In the genomic region with DNA sequence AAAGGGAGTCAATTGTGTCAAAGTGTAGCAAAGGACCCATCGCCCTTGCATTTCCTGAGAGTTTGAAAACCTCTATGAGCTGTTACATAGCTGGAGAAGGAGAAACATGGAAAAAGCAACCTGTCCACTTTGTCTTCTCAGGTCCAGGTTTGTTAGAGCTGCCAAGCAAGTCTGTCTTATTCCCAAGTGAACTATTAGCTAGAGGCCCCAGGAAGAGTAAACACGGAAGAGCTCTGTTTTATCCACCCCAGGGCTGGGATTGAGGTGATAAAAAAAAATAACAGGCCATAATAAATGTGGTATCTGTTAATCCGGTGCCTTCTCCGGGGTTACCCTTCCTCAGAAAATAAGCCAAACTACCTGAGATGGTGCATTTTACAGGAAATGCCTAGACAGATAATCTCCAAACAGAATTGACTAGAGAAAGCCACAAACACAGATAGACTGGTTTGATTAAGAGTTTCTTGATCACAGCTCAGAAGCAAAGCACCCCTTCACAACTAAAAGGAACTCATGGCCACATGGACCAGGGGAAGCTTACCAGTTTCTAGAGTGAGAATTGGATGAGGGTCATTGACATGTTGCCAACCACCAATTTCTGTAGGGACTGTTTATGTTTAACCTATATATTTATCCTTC, we compare ENCODE assay signal across 1 cellular context.
TF ChIP-seq lines count a peak whose summit lies in the region.

No MANE protein-coding gene starts in this region.

TF ChIP-seq in HepG2, 621 proteins besides CTCF, POLR2A, EP300 and RAD21:
- TF ChIP-seq, protein P1, sequence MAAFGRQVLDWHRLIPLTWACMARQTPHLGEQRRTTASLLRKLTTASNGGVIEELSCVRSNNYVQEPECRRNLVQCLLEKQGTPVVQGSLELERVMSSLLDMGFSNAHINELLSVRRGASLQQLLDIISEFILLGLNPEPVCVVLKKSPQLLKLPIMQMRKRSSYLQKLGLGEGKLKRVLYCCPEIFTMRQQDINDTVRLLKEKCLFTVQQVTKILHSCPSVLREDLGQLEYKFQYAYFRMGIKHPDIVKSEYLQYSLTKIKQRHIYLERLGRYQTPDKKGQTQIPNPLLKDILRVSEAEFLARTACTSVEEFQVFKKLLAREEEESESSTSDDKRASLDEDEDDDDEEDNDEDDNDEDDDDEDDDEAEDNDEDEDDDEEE (CRISPR knock-in tag; IDR thresholded peaks at IDR 0.05) = no peak
- TF ChIP-seq CHD2 (IDR thresholded peaks at IDR 0.05; ENCODE audit: low read depth, low read length) = no peak
- TF ChIP-seq, protein P2, sequence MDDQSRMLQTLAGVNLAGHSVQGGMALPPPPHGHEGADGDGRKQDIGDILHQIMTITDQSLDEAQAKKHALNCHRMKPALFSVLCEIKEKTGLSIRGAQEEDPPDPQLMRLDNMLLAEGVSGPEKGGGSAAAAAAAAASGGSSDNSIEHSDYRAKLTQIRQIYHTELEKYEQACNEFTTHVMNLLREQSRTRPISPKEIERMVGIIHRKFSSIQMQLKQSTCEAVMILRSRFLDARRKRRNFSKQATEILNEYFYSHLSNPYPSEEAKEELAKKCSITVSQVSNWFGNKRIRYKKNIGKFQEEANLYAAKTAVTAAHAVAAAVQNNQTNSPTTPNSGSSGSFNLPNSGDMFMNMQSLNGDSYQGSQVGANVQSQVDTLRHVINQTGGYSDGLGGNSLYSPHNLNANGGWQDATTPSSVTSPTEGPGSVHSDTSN (CRISPR knock-in tag; IDR thresholded peaks at IDR 0.05; ENCODE audit: borderline replicate concordance) = no peak
- TF ChIP-seq HNRNPL (IDR thresholded peaks at IDR 0.05; ENCODE audit: low read depth, low read length) = no peak
- TF ChIP-seq, protein P3, sequence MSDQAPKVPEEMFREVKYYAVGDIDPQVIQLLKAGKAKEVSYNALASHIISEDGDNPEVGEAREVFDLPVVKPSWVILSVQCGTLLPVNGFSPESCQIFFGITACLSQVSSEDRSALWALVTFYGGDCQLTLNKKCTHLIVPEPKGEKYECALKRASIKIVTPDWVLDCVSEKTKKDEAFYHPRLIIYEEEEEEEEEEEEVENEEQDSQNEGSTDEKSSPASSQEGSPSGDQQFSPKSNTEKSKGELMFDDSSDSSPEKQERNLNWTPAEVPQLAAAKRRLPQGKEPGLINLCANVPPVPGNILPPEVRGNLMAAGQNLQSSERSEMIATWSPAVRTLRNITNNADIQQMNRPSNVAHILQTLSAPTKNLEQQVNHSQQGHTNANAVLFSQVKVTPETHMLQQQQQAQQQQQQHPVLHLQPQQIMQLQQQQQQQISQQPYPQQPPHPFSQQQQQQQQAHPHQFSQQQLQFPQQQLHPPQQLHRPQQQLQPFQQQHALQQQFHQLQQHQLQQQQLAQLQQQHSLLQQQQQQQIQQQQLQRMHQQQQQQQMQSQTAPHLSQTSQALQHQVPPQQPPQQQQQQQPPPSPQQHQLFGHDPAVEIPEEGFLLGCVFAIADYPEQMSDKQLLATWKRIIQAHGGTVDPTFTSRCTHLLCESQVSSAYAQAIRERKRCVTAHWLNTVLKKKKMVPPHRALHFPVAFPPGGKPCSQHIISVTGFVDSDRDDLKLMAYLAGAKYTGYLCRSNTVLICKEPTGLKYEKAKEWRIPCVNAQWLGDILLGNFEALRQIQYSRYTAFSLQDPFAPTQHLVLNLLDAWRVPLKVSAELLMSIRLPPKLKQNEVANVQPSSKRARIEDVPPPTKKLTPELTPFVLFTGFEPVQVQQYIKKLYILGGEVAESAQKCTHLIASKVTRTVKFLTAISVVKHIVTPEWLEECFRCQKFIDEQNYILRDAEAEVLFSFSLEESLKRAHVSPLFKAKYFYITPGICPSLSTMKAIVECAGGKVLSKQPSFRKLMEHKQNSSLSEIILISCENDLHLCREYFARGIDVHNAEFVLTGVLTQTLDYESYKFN (CRISPR knock-in tag; conservative IDR thresholded peaks at IDR 0.05) = peak; percentile 39; the same call in 1 of the 2 replicates
- 0 out of 2 replicates have a peak, but pooled peaks have one; percentile 33 for TF ChIP-seq ZNF614 (CRISPR knock-in tag; IDR thresholded peaks at IDR 0.05; ENCODE audit: borderline replicate concordance)
- TF ChIP-seq FOXA1 (IDR thresholded peaks at IDR 0.05) = no peak
- peak; percentile 46 for TF ChIP-seq FOXA1 (CRISPR knock-in tag; IDR thresholded peaks at IDR 0.05)
- TF ChIP-seq ELF1 (CRISPR knock-in tag; IDR thresholded peaks at IDR 0.05) = peak; percentile 37; the same call in 1 of the 2 replicates
- TF ChIP-seq, protein P4, sequence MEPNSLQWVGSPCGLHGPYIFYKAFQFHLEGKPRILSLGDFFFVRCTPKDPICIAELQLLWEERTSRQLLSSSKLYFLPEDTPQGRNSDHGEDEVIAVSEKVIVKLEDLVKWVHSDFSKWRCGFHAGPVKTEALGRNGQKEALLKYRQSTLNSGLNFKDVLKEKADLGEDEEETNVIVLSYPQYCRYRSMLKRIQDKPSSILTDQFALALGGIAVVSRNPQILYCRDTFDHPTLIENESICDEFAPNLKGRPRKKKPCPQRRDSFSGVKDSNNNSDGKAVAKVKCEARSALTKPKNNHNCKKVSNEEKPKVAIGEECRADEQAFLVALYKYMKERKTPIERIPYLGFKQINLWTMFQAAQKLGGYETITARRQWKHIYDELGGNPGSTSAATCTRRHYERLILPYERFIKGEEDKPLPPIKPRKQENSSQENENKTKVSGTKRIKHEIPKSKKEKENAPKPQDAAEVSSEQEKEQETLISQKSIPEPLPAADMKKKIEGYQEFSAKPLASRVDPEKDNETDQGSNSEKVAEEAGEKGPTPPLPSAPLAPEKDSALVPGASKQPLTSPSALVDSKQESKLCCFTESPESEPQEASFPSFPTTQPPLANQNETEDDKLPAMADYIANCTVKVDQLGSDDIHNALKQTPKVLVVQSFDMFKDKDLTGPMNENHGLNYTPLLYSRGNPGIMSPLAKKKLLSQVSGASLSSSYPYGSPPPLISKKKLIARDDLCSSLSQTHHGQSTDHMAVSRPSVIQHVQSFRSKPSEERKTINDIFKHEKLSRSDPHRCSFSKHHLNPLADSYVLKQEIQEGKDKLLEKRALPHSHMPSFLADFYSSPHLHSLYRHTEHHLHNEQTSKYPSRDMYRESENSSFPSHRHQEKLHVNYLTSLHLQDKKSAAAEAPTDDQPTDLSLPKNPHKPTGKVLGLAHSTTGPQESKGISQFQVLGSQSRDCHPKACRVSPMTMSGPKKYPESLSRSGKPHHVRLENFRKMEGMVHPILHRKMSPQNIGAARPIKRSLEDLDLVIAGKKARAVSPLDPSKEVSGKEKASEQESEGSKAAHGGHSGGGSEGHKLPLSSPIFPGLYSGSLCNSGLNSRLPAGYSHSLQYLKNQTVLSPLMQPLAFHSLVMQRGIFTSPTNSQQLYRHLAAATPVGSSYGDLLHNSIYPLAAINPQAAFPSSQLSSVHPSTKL (CRISPR knock-in tag; IDR thresholded peaks at IDR 0.05) = peak; percentile 15; the same call in 1 of the 2 replicates
- no peak for TF ChIP-seq ZNF546 (CRISPR knock-in tag; conservative IDR thresholded peaks at IDR 0.05)
- peak; percentile 59; the same call in 1 of the 2 replicates for TF ChIP-seq FOXA3 (CRISPR knock-in tag; IDR thresholded peaks at IDR 0.05)
